25 cellular contexts compared by ENCODE assay signal in genomic region chr21:32887026-32887425, GRCh38.
DNase-seq lines count a peak whose midpoint lies in the region; ATAC-seq and TF ChIP-seq lines count a peak whose summit lies in the region.
"Had no signal": no experiment of that assay in that cellular context is flagged by ENCODE, and none has a peak within 500 bp of the region (broad histone marks: within the 10 kb centered on the region; RNA-seq: fewer than 3 reads in every experiment).

No MANE protein-coding gene starts in this region.

- H3K9me3 ChIP-seq in CD4-positive, CD25-positive, alpha-beta regulatory T cell (ENCODE audit: control insufficient read depth in 2 of 2, low read length in 2 of 2): no peaks in the 10 kb centered on the region
- no peaks in the 10 kb centered on the region for H3K9me3 ChIP-seq in PC-9 (ENCODE audit: insufficient read depth, low read depth)
- H3K9me3 ChIP-seq: lower lobe of right lung, neutrophil, tibial nerve had no signal

- H3K27ac ChIP-seq in CD4-positive, CD25-positive, alpha-beta regulatory T cell (ENCODE audit: insufficient read depth, low read length, poor library complexity, severe bottlenecking): no peak overlapping the region
- H3K27ac ChIP-seq in PC-9: no peak overlapping the region
- H3K27ac ChIP-seq: dorsolateral prefrontal cortex, lower lobe of right lung, neutrophil, RWPE1, SK-N-MC, tibial nerve, WERI-Rb-1 had no signal

- no peak overlapping the region for H2AFZ ChIP-seq in PC-9

- CTCF ChIA-PET in PC-9 (lab: Charles Lee): interaction anchor here (0.6 kb wide), 1 partner anchor 702 kb away, joined by 3 read pairs; the partner anchor contains the start of gene DONSON

- POLR2A ChIA-PET in PC-9 (lab: Charles Lee; ENCODE audit: unreplicated experiment): no interaction called here

- H3K4me1 ChIP-seq in CD4-positive, CD25-positive, alpha-beta regulatory T cell (ENCODE audit: control insufficient read depth, insufficient read depth, low read length, poor library complexity, severe bottlenecking): no peaks in the 10 kb centered on the region
- no peaks in the 10 kb centered on the region for H3K4me1 ChIP-seq in PC-9 (replicated peaks; ENCODE audit: insufficient read depth)
- H3K4me1 ChIP-seq: lower lobe of right lung, tibial nerve had no signal

- TF ChIP-seq CTCF in PC-9 (conservative IDR thresholded peaks at IDR 0.05): no peak

- H3K27me3 Mint-ChIP-seq in T-helper 2 cell treated with Interferon-gamma antibody and Interleukin-4, amounts not matched to agents 5 μg/mL and 100 μg/mL, for 36 hours (ENCODE audit: low read depth): peaks cover 10% of the 10 kb centered on the region
- H3K27me3 Mint-ChIP-seq in CD4-positive, CD25-positive, alpha-beta regulatory T cell: peaks cover 11% of the 10 kb centered on the region
- H3K27me3 Mint-ChIP-seq in immature natural killer cell (ENCODE audit: low read depth in 3 of 3): peaks cover 2 to 13% (median 12%) of the 10 kb centered on the region in 3 donors
- H3K27me3 Mint-ChIP-seq: activated naive CD4-positive, alpha-beta T cell treated with anti-CD3 and anti-CD28 coated beads, Interleukin-2, amount 50 U/mL, for 24 hours had no signal

- no peaks in the 10 kb centered on the region for H3K36me3 Mint-ChIP-seq in T-helper 2 cell treated with Interferon-gamma antibody and Interleukin-4, amounts not matched to agents 5 μg/mL and 100 μg/mL, for 36 hours (ENCODE audit: low read depth)
- H3K36me3 Mint-ChIP-seq in CD4-positive, CD25-positive, alpha-beta regulatory T cell: no peaks in the 10 kb centered on the region
- H3K36me3 Mint-ChIP-seq in immature natural killer cell: no peaks in the 10 kb centered on the region
- H3K36me3 Mint-ChIP-seq: activated naive CD4-positive, alpha-beta T cell treated with anti-CD3 and anti-CD28 coated beads, Interleukin-2, amount 50 U/mL, for 24 hours had no signal

- peak overlapping the region; percentile 87 for H3K4me3 ChIP-seq in CD4-positive, CD25-positive, alpha-beta regulatory T cell (ENCODE audit: low read depth, low read length)
- H3K4me3 ChIP-seq in PC-9: no peak overlapping the region
- H3K4me3 ChIP-seq: K562, tibial nerve had no signal

- intact Hi-C loops in PC-9 (cut with micrococcal nuclease; ENCODE audit: unreplicated experiment) (no loop called here), left colon (cut with DNase I, micrococcal nuclease) (no loop called here)

- no TSS peak for BruUV-seq in PC-9 (replicated peaks; lab: Mats Ljungman, UMichigan)

- no peak for DNase-seq in T-helper 2 cell treated with Interferon-gamma antibody and Interleukin-4, amounts not matched to agents 5 μg/mL and 100 μg/mL, for 36 hours (ENCODE audit: low spot score)
- DNase-seq in T-helper 2 cell: no peak
- no peak for DNase-seq in CD4-positive, CD25-positive, alpha-beta regulatory T cell
- no peak for DNase-seq in PC-9
- no peak for DNase-seq in immature natural killer cell
- no peak for DNase-seq in NOMO-1 treated with DMSO at 0.1 percent for 48 hours (lab: John Stamatoyannopoulos, UW; ENCODE audit: unreplicated experiment)
- DNase-seq in left colon: no peak
- DNase-seq: 8988T, AML-193, cerebellar nuclear complex, DMS79, dorsolateral prefrontal cortex, kidney, lower lobe of right lung, NCI-H1694, T-helper 9 cell, WERI-Rb-1 had no signal

- H3K79me2 ChIP-seq in PC-9 (ENCODE audit: low read depth): no peaks in the 10 kb centered on the region

- H3K27ac Mint-ChIP-seq in T-helper 2 cell treated with Interferon-gamma antibody and Interleukin-4, amounts not matched to agents 5 μg/mL and 100 μg/mL, for 36 hours: no peak overlapping the region
- H3K27ac Mint-ChIP-seq in CD4-positive, CD25-positive, alpha-beta regulatory T cell: peak overlapping the region in 1 of 3 donors; percentile 25
- H3K27ac Mint-ChIP-seq in immature natural killer cell: peak overlapping the region in 2 of 6 donors; percentile 63 to 74
- H3K27ac Mint-ChIP-seq: activated naive CD4-positive, alpha-beta T cell treated with anti-CD3 and anti-CD28 coated beads, Interleukin-2, amount 50 U/mL, for 24 hours; progenitor cell of endocrine pancreas had no signal

- peak overlapping the region; percentile 51 for H3K4me3 Mint-ChIP-seq in T-helper 2 cell treated with Interferon-gamma antibody and Interleukin-4, amounts not matched to agents 5 μg/mL and 100 μg/mL, for 36 hours
- peak overlapping the region; percentile 16 to 86 (median 80) for H3K4me3 Mint-ChIP-seq in CD4-positive, CD25-positive, alpha-beta regulatory T cell
- peak overlapping the region; percentile 19 to 82 (median 74) for H3K4me3 Mint-ChIP-seq in immature natural killer cell

- H3F3A ChIP-seq in PC-9 (ENCODE audit: insufficient read depth, low read depth): no peaks in the 10 kb centered on the region

- H3K36me3 ChIP-seq in CD4-positive, CD25-positive, alpha-beta regulatory T cell (ENCODE audit: control insufficient read depth, insufficient read depth, low read length): no peaks in the 10 kb centered on the region
- no peaks in the 10 kb centered on the region for H3K36me3 ChIP-seq in PC-9 (ENCODE audit: low read depth)
- H3K36me3 ChIP-seq: lower lobe of right lung, neutrophil, tibial nerve, WERI-Rb-1 had no signal

- no peaks in the 10 kb centered on the region for H3K9me2 ChIP-seq in PC-9 (ENCODE audit: insufficient read depth)

- H3K27me3 ChIP-seq in CD4-positive, CD25-positive, alpha-beta regulatory T cell (ENCODE audit: control insufficient read depth, insufficient read depth, low read length): no peaks in the 10 kb centered on the region
- H3K27me3 ChIP-seq in PC-9 (ENCODE audit: insufficient read depth, low read depth): peaks cover 56% of the 10 kb centered on the region
- H3K27me3 ChIP-seq: dorsolateral prefrontal cortex, tibial nerve had no signal

- no peaks in the 10 kb centered on the region for H4K20me1 ChIP-seq in PC-9 (ENCODE audit: insufficient read depth)

- no peaks in the 10 kb centered on the region for H3K4me1 Mint-ChIP-seq in T-helper 2 cell treated with Interferon-gamma antibody and Interleukin-4, amounts not matched to agents 5 μg/mL and 100 μg/mL, for 36 hours (ENCODE audit: low read depth)
- H3K4me1 Mint-ChIP-seq in CD4-positive, CD25-positive, alpha-beta regulatory T cell: peaks cover 0 to 17% (median 6%) of the 10 kb centered on the region in 4 donors
- H3K4me1 Mint-ChIP-seq in immature natural killer cell: peaks cover 14 to 17% of the 10 kb centered on the region in 2 donors

- ATAC-seq in CD4-positive, CD25-positive, alpha-beta regulatory T cell (ENCODE audit: low read depth in 2 of 2): no peak
- ATAC-seq in left colon (no peak), HG03565 (IDR thresholded peaks at IDR 0.05; ENCODE audit: unreplicated experiment) (no peak)

- peaks cover 4% of the 10 kb centered on the region for H3K9me3 Mint-ChIP-seq in T-helper 2 cell treated with Interferon-gamma antibody and Interleukin-4, amounts not matched to agents 5 μg/mL and 100 μg/mL, for 36 hours
- peaks cover 0 to 3% (median 0%) of the 10 kb centered on the region in 7 donors for H3K9me3 Mint-ChIP-seq in CD4-positive, CD25-positive, alpha-beta regulatory T cell
- peaks cover 0 to 3% (median 0%) of the 10 kb centered on the region in 6 donors for H3K9me3 Mint-ChIP-seq in immature natural killer cell
- H3K9me3 Mint-ChIP-seq: activated naive CD4-positive, alpha-beta T cell treated with anti-CD3 and anti-CD28 coated beads, Interleukin-2, amount 50 U/mL, for 24 hours had no signal

- H3K4me2 ChIP-seq in PC-9: peak overlapping the region; percentile 74
